Comparison of ENCODE assay signal across 26 cellular contexts in the genomic region with DNA sequence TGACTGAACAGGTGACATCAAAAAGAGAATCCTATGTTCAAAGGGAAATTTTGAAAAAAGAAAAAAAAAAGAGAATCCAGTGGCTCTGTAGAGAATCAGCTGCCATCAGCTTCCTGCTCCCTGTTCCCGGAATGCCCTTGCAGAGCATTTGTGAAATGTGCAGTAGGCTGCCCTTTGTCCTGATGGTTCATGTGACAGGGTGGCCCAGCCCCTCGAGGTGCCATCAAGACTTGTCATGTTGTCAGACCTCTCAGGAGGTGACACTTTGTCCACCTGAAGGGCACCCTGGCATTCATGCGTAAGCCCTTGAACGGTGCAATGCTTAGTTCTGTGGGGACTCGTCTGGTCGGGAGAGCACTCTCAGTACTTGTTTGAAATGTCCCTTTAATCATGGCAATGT.
"Had no signal": no experiment of that assay in that cellular context is flagged by ENCODE, and none has a peak within 500 bp of the region (broad histone marks: within the 10 kb centered on the region; RNA-seq: fewer than 3 reads in every experiment).

No MANE protein-coding gene starts in this region.

- H3K4me3 Mint-ChIP-seq: effector memory CD8-positive, alpha-beta T cell; memory B cell; naive B cell; natural killer cell treated with Interleukin-12 subunit alpha and Interleukin-12 subunit beta and Interleukin-15 and Interleukin-18, amount 100 ng/mL, for 72 hours; neural crest cell; stimulated activated naive CD8-positive, alpha-beta T cell treated with anti-CD3 and anti-CD28 coated beads, Interleukin-15, amount 100 ng/mL, for 72 hours had no signal

- H3K4me1 ChIP-seq: pancreas, transverse colon had no signal

- H3K9me3 ChIP-seq: esophagus squamous epithelium, neutrophil, pancreas, suprapubic skin, transverse colon had no signal

- ATAC-seq: effector memory CD8-positive, alpha-beta T cell; left colon; natural killer cell treated with Interleukin-12 subunit alpha and Interleukin-12 subunit beta and Interleukin-15 and Interleukin-18, amount 100 ng/mL, for 72 hours; pancreas; sciatic nerve; stimulated activated naive CD8-positive, alpha-beta T cell treated with anti-CD3 and anti-CD28 coated beads, Interleukin-15, amount 100 ng/mL, for 72 hours had no signal

- H3K4me2 ChIP-seq: smooth muscle cell had no signal

- H3K4me1 Mint-ChIP-seq: neural crest cell had no signal

- DNase-seq: cerebellar nuclear complex; cortex of kidney; effector memory CD8-positive, alpha-beta T cell; erythroblast; esophagus squamous epithelium; foreskin melanocyte; glutamatergic neuron; left colon; naive B cell; pancreas; retina; stimulated activated CD4-positive, alpha-beta T cell treated with anti-CD3 and anti-CD28 coated beads, Interleukin-12 subunit alpha, Interleukin-12 subunit beta, amount 100 ng/mL, for 4 hours; stimulated activated CD4-positive, alpha-beta T cell treated with anti-CD3 and anti-CD28 coated beads, Interleukin-1b, Interleukin-23, amount 100 ng/mL, for 48 hours; stimulated activated CD4-positive, alpha-beta T cell treated with anti-CD3 and anti-CD28 coated beads, Interleukin-4, amount 100 ng/mL, for 1 hour; stimulated activated CD8-positive, alpha-beta memory T cell treated with anti-CD3 and anti-CD28 coated beads, Interleukin-4, amount 100 ng/mL, for 48 hours; stimulated activated naive CD4-positive, alpha-beta T cell; stimulated activated naive CD8-positive, alpha-beta T cell treated with anti-CD3 and anti-CD28 coated beads, Interleukin-15, amount 100 ng/mL, for 72 hours; transverse colon had no signal

- H3K36me3 Mint-ChIP-seq: memory B cell; naive B cell; natural killer cell treated with Interleukin-12 subunit alpha and Interleukin-12 subunit beta and Interleukin-15 and Interleukin-18, amount 100 ng/mL, for 72 hours had no signal

- H3K9me3 Mint-ChIP-seq: effector memory CD8-positive, alpha-beta T cell; memory B cell; naive B cell; natural killer cell treated with Interleukin-12 subunit alpha and Interleukin-12 subunit beta and Interleukin-15 and Interleukin-18, amount 100 ng/mL, for 72 hours; neural crest cell; stimulated activated naive CD8-positive, alpha-beta T cell treated with anti-CD3 and anti-CD28 coated beads, Interleukin-15, amount 100 ng/mL, for 72 hours had no signal

- H3K27ac Mint-ChIP-seq: effector memory CD8-positive, alpha-beta T cell; memory B cell; naive B cell; natural killer cell treated with Interleukin-12 subunit alpha and Interleukin-12 subunit beta and Interleukin-15 and Interleukin-18, amount 100 ng/mL, for 72 hours; stimulated activated naive CD8-positive, alpha-beta T cell treated with anti-CD3 and anti-CD28 coated beads, Interleukin-15, amount 100 ng/mL, for 72 hours had no signal

- H3K27ac ChIP-seq: esophagus squamous epithelium, neutrophil, pancreas, suprapubic skin, transverse colon had no signal

- H3K27me3 Mint-ChIP-seq: effector memory CD8-positive, alpha-beta T cell; memory B cell; naive B cell; natural killer cell treated with Interleukin-12 subunit alpha and Interleukin-12 subunit beta and Interleukin-15 and Interleukin-18, amount 100 ng/mL, for 72 hours; stimulated activated naive CD8-positive, alpha-beta T cell treated with anti-CD3 and anti-CD28 coated beads, Interleukin-15, amount 100 ng/mL, for 72 hours had no signal

- H3K4me3 ChIP-seq: esophagus squamous epithelium, lung, pancreas, smooth muscle cell, suprapubic skin, transverse colon had no signal

- H3K27me3 ChIP-seq: esophagus squamous epithelium, neutrophil, pancreas, suprapubic skin, transverse colon had no signal
